Comparison of ENCODE assay signal across 9 cellular contexts in genomic region chr22:37427128-37427710, GRCh38. TPM values are rescaled to one million over a fixed set of nuclear protein-coding genes. Genes with fewer than 3 reads are reported as not detected.
DNase-seq lines count a peak whose midpoint lies in the region; ATAC-seq and TF ChIP-seq lines count a peak whose summit lies in the region.
"Had no signal": no experiment of that assay in that cellular context is flagged by ENCODE, and none has a peak within 500 bp of the region (broad histone marks: within the 10 kb centered on the region; RNA-seq: fewer than 3 reads in every experiment).

ELFN2 (minus strand) TSS chr22:37427479; CDS start chr22:37375534, 51,945 bp downstream.

- peaks cover 11% of the 10 kb centered on the region for H3K4me1 Mint-ChIP-seq in endodermal cell

- no peak within 1 kb of the TSS for H3K27ac Mint-ChIP-seq in endodermal cell

- peak within 1 kb of the TSS; percentile 44 for H3K4me3 Mint-ChIP-seq in endodermal cell

- H3K4me2 ChIP-seq in KMS-11, result peak within 1 kb of the TSS; percentile 49; the same call in 1 of the 2 replicates
- no peak within 1 kb of the TSS for H3K4me2 ChIP-seq in neural cell (ENCODE audit: low read length)

- H2AFZ ChIP-seq in KMS-11 (ENCODE audit: low read depth) (no peak within 1 kb of the TSS), neural cell (ENCODE audit: low read depth, low read length) (no peak within 1 kb of the TSS)

- TF ChIP-seq RAD21 in neural cell (conservative IDR thresholded peaks at IDR 0.05), result no peak

- WGBS in endodermal cell (ENCODE audit: insufficient coverage in 1 of 2, insufficient read length in 1 of 2), 2 experiments, result 1 to 3% methylated on average over 5 to 70 of the region's 72 CpGs

- H3K27me3 Mint-ChIP-seq in endodermal cell (ENCODE audit: insufficient read depth), result peaks cover 57% of the 10 kb centered on the region

- no peaks in the 10 kb centered on the region for H3K36me3 Mint-ChIP-seq in endodermal cell (ENCODE audit: low read depth)

- H3K27me3 ChIP-seq in KMS-11 (ENCODE audit: insufficient read depth, low read depth) (peaks cover 37% of the 10 kb centered on the region), endodermal cell (ENCODE audit: control insufficient read depth, insufficient read depth, low read length, poor library complexity, severe bottlenecking) (peaks cover 65% of the 10 kb centered on the region), neural cell (ENCODE audit: insufficient read depth, low read depth, low read length) (peaks cover 54% of the 10 kb centered on the region)

- no peak for ATAC-seq in GM19452 (IDR thresholded peaks at IDR 0.05; ENCODE audit: unreplicated experiment)
- no peak for ATAC-seq in HG03108 (IDR thresholded peaks at IDR 0.05; ENCODE audit: unreplicated experiment)

- no peaks in the 10 kb centered on the region for H3F3A ChIP-seq in neural cell (ENCODE audit: insufficient read depth, low read length, poor library complexity, severe bottlenecking)

- no peaks in the 10 kb centered on the region for H3K36me3 ChIP-seq in KMS-11 (ENCODE audit: insufficient read depth)
- no peaks in the 10 kb centered on the region for H3K36me3 ChIP-seq in endodermal cell (ENCODE audit: control insufficient read depth, insufficient read depth, low read length)
- no peaks in the 10 kb centered on the region for H3K36me3 ChIP-seq in neural cell (ENCODE audit: insufficient read depth, low read length)

- DNase-seq in AG10803 (ENCODE audit: low read depth) (peak; percentile 6), endodermal cell (peak; percentile 72), NCI-H446 (lab: John Stamatoyannopoulos, UW) (no peak)
- no peak for DNase-seq in activated effector memory CD4-positive, alpha-beta T cell treated with Interleukin-2 at 50 U/mL for 16 hours

- no peaks in the 10 kb centered on the region for H3K9me2 ChIP-seq in neural cell (ENCODE audit: insufficient read depth, low read length)

- peaks cover 24% of the 10 kb centered on the region for H3K4me1 ChIP-seq in KMS-11 (ENCODE audit: low read depth, poor library complexity, severe bottlenecking)
- H3K4me1 ChIP-seq in endodermal cell (ENCODE audit: control insufficient read depth, insufficient read depth, low read length), result no peaks in the 10 kb centered on the region

- no peak for TF ChIP-seq CTCF in AG10803 (conservative IDR thresholded peaks at IDR 0.05; ENCODE audit: low read length)
- no peak for TF ChIP-seq CTCF in KMS-11 (conservative IDR thresholded peaks at IDR 0.05; ENCODE audit: low read depth, low read length)
- TF ChIP-seq CTCF in endodermal cell (conservative IDR thresholded peaks at IDR 0.05), result no peak
- no peak for TF ChIP-seq CTCF in neural cell (IDR thresholded peaks at IDR 0.05; ENCODE audit: poor library complexity, severe bottlenecking)

- H3K79me2 ChIP-seq in KMS-11 (ENCODE audit: insufficient read depth, low read depth), result no peaks in the 10 kb centered on the region
- H3K79me2 ChIP-seq in neural cell (replicated peaks; ENCODE audit: insufficient read depth, low read length), result no peaks in the 10 kb centered on the region

- no peak within 1 kb of the TSS for H3K9ac ChIP-seq in KMS-11
- no peak within 1 kb of the TSS for H3K9ac ChIP-seq in endodermal cell (ENCODE audit: extremely low read depth, low read length, poor library complexity, severe bottlenecking)
- H3K9ac ChIP-seq in neural cell (ENCODE audit: low read length), result peak within 1 kb of the TSS; percentile 56

- H3K9me3 ChIP-seq in endodermal cell (ENCODE audit: control insufficient read depth, low read length) (no peaks in the 10 kb centered on the region), neural cell (ENCODE audit: low read length) (no peaks in the 10 kb centered on the region)

- no peaks in the 10 kb centered on the region for H4K20me1 ChIP-seq in KMS-11 (ENCODE audit: insufficient read depth)
- no peaks in the 10 kb centered on the region for H4K20me1 ChIP-seq in neural cell (ENCODE audit: insufficient read depth)

- no peak for TF ChIP-seq EP300 in neural cell (conservative IDR thresholded peaks at IDR 0.05; ENCODE audit: poor library complexity, severe bottlenecking)

- H3K27ac ChIP-seq in KMS-11, result no peak within 1 kb of the TSS
- H3K27ac ChIP-seq in endodermal cell (ENCODE audit: low read depth, low read length), result no peak within 1 kb of the TSS
- H3K27ac ChIP-seq in neural cell (ENCODE audit: low read length), result no peak within 1 kb of the TSS

- no peaks in the 10 kb centered on the region for H3K9me3 Mint-ChIP-seq in endodermal cell

- H3K4me3 ChIP-seq in AG10803 (ENCODE audit: low read length), result peak within 1 kb of the TSS; percentile 55
- H3K4me3 ChIP-seq in KMS-11 (IDR thresholded peaks at IDR 0.05; ENCODE audit: insufficient read depth, low read depth, low read length), result no peak within 1 kb of the TSS
- peak within 1 kb of the TSS; percentile 40 for H3K4me3 ChIP-seq in endodermal cell (ENCODE audit: low read length)
- H3K4me3 ChIP-seq in neural cell (ENCODE audit: low read length), result peak within 1 kb of the TSS; percentile 69

TF ChIP-seq in neural cell, 6 proteins besides CTCF, POLR2A, EP300 and RAD21:
- TF ChIP-seq MXI1 (conservative IDR thresholded peaks at IDR 0.05; ENCODE audit: poor library complexity, severe bottlenecking) (peak; percentile 14), POLR2AphosphoS5 (IDR thresholded peaks at IDR 0.05) (peak; percentile 44), REST (IDR thresholded peaks at IDR 0.05; ENCODE audit: borderline replicate concordance) (no peak)

RNA-seq across cellular contexts. Expression of gene ELFN2, which starts in this region (rescaled TPM):
- under 1 TPM; 0.40 to 0.46 TPM for total RNA-seq in endodermal cell
- 2.1 TPM for polyA plus RNA-seq in endodermal cell (2013, experiment 1 of 2)
- 1.7 TPM for polyA plus RNA-seq in endodermal cell (2013, experiment 2 of 2)
- polyA plus RNA-seq in neural cell, result 4.4 and 5.2 TPM in 2 replicates
- polyA minus RNA-seq in neural cell, result 9.0 and 9.8 TPM in 2 replicates
- total RNA-seq: subcutaneous adipose tissue had no signal

Comparison
In these comparisons a context has a peak if more than half of its experiments do, and no peak if none do; other contexts are left out.
1. DNase-seq: peak in AG10803 (single experiment) and endodermal cell (single experiment); none in NCI-H446 (0 of 2) and activated effector memory CD4-positive, alpha-beta T cell treated with Interleukin-2 at 50 U/mL for 16 hours (single experiment).